16 cellular contexts compared by ENCODE assay signal in the genomic region with DNA sequence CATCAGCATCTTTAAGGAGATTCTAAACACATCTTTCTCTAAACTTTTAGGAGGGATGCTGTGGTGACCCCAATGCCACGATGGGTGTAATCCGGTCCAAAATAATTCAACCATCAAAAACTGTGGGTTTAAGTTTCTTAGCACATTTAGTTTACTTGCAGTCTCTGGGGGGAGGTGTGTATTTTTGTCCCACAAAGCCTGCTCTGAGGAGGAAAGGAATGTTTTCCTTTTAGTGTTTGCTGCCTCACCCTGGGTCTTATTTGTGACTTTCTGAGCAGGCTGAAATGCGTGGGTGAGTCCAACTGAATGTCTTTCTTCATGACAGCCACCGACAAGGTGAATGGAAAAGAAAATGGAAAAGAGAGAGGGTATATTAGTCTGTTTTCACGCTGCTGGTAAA.
"Had no signal": no experiment of that assay in that cellular context is flagged by ENCODE, and none has a peak within 500 bp of the region (broad histone marks: within the 10 kb centered on the region; RNA-seq: fewer than 3 reads in every experiment).

No MANE protein-coding gene starts in this region.

- FAIRE-seq: colon, pancreas had no signal

- H3K27me3 Mint-ChIP-seq: activated CD4-positive, alpha-beta memory T cell treated with anti-CD3 and anti-CD28 coated beads, Interleukin-2, amount 10 ng/mL, durations not matched to agents 7 days and 5 days; activated CD4-positive, alpha-beta T cell treated with anti-CD3 and anti-CD28 coated beads for 36 hours had no signal

- H3K4me3 Mint-ChIP-seq: activated CD4-positive, alpha-beta memory T cell treated with anti-CD3 and anti-CD28 coated beads, Interleukin-2, amount 10 ng/mL, durations not matched to agents 7 days and 5 days; activated CD4-positive, alpha-beta T cell treated with anti-CD3 and anti-CD28 coated beads for 36 hours; activated T-cell treated with anti-CD3 and anti-CD28 coated beads, Interleukin-2, amount 50 U/mL, for 4 hours; stimulated activated effector memory CD8-positive, alpha-beta T cell treated with anti-CD3 and anti-CD28 coated beads, Interleukin-12 subunit alpha, Interleukin-12 subunit beta, amount 100 ng/mL, for 72 hours had no signal

- H3K36me3 ChIP-seq: adrenal gland, pancreas, thyroid gland, vagina, WERI-Rb-1 had no signal

- H3K9me3 Mint-ChIP-seq: activated CD4-positive, alpha-beta memory T cell treated with anti-CD3 and anti-CD28 coated beads, Interleukin-2, amount 10 ng/mL, durations not matched to agents 7 days and 5 days; activated T-cell treated with anti-CD3 and anti-CD28 coated beads, Interleukin-2, amount 50 U/mL, for 4 hours; stimulated activated effector memory CD8-positive, alpha-beta T cell treated with anti-CD3 and anti-CD28 coated beads, Interleukin-12 subunit alpha, Interleukin-12 subunit beta, amount 100 ng/mL, for 72 hours had no signal

- H3K4me1 Mint-ChIP-seq: activated CD4-positive, alpha-beta memory T cell treated with anti-CD3 and anti-CD28 coated beads, Interleukin-2, amount 10 ng/mL, durations not matched to agents 7 days and 5 days; stimulated activated effector memory CD8-positive, alpha-beta T cell treated with anti-CD3 and anti-CD28 coated beads, Interleukin-12 subunit alpha, Interleukin-12 subunit beta, amount 100 ng/mL, for 72 hours had no signal

- H3K4me3 ChIP-seq: adrenal gland, body of pancreas, pancreas, thyroid gland, vagina had no signal

- H3K27me3 ChIP-seq: adrenal gland, body of pancreas, pancreas, thyroid gland, vagina had no signal

- H3K27ac ChIP-seq: adrenal gland, body of pancreas, pancreas, thyroid gland, vagina, WERI-Rb-1 had no signal

- DNase-seq: activated CD4-positive, alpha-beta memory T cell treated with anti-CD3 and anti-CD28 coated beads, Interleukin-2, amount 10 ng/mL, durations not matched to agents 7 days and 5 days; activated CD4-positive, alpha-beta T cell treated with anti-CD3 and anti-CD28 coated beads for 36 hours; activated effector memory CD4-positive, alpha-beta T cell treated with Interleukin-2 at 50 U/mL for 16 hours; activated naive CD4-positive, alpha-beta T cell treated with anti-CD3 and anti-CD28 coated beads, Interleukin-2, amount 50 U/mL, for 16 hours; activated T-cell treated with anti-CD3 and anti-CD28 coated beads, Interleukin-2, amount 50 U/mL, for 4 hours; body of pancreas; foreskin melanocyte; kidney glomerular epithelial cell; mesendoderm; pancreas; thyroid gland; WERI-Rb-1 had no signal

- H3K4me1 ChIP-seq: adrenal gland, thyroid gland, vagina had no signal

- H3K36me3 Mint-ChIP-seq: stimulated activated effector memory CD8-positive, alpha-beta T cell treated with anti-CD3 and anti-CD28 coated beads, Interleukin-12 subunit alpha, Interleukin-12 subunit beta, amount 100 ng/mL, for 72 hours had no signal

- H3K27ac Mint-ChIP-seq: activated CD4-positive, alpha-beta memory T cell treated with anti-CD3 and anti-CD28 coated beads, Interleukin-2, amount 10 ng/mL, durations not matched to agents 7 days and 5 days; activated CD4-positive, alpha-beta T cell treated with anti-CD3 and anti-CD28 coated beads for 36 hours; stimulated activated effector memory CD8-positive, alpha-beta T cell treated with anti-CD3 and anti-CD28 coated beads, Interleukin-12 subunit alpha, Interleukin-12 subunit beta, amount 100 ng/mL, for 72 hours had no signal

- H3K9me3 ChIP-seq: adrenal gland, body of pancreas, pancreas, thyroid gland, vagina had no signal
